ENCODE assay signal across 9 cellular contexts in genomic region chr17:44111777-44112176, GRCh38. TPM values are rescaled to one million over a fixed set of nuclear protein-coding genes. Genes with fewer than 3 reads are reported as not detected.
DNase-seq lines count a peak whose midpoint lies in the region; ATAC-seq and TF ChIP-seq lines count a peak whose summit lies in the region.
"Had no signal": no experiment of that assay in that cellular context is flagged by ENCODE, and none has a peak within 500 bp of the region (broad histone marks: within the 10 kb centered on the region; RNA-seq: fewer than 3 reads in every experiment).

No MANE protein-coding gene starts in this region.

- CTCF ChIA-PET in IMR-90 (lab: Yijun Ruan, JAX): no interaction called here

- no peak overlapping the region for H2BK5ac ChIP-seq in IMR-90 (ENCODE audit: low read depth, low read length, poor library complexity, severe bottlenecking)

- H3K36me3 ChIP-seq in BLaER1 (peaks cover 50% of the 10 kb centered on the region), IMR-90 (ENCODE audit: control insufficient read depth, insufficient read depth, low read length) (peaks cover 2% of the 10 kb centered on the region; the same call in 1 of the 2 replicates)

- peak overlapping the region; percentile 80 for H2AFZ ChIP-seq in IMR-90 (replicated peaks; ENCODE audit: low read length, poor library complexity)

- H2AK5ac ChIP-seq in IMR-90 (ENCODE audit: low read depth, low read length): peak overlapping the region; percentile 94

- H3K4me2 ChIP-seq in BLaER1 (peak overlapping the region; percentile 99), IMR-90 (ENCODE audit: low read depth, low read length) (no peak overlapping the region)

- H4K20me1 ChIP-seq in BLaER1 (peaks cover 90% of the 10 kb centered on the region), IMR-90 (ENCODE audit: insufficient read depth, low read length) (peaks cover 25% of the 10 kb centered on the region)

- no peaks in the 10 kb centered on the region for H3K27me3 Mint-ChIP-seq in osteocyte (ENCODE audit: unreplicated experiment)

- no peak overlapping the region for H3K4me3 Mint-ChIP-seq in osteocyte (ENCODE audit: unreplicated experiment)

- H3K9me3 ChIP-seq in BLaER1: no peaks in the 10 kb centered on the region
- H3K9me3 ChIP-seq in IMR-90 (ENCODE audit: control insufficient read depth, insufficient read depth, low read length): no peaks in the 10 kb centered on the region
- H3K9me3 ChIP-seq: SJSA1 had no signal

- H3K56ac ChIP-seq in IMR-90 (ENCODE audit: extremely low read depth, insufficient read depth, low read length): no peak overlapping the region

- ATAC-seq in IMR-90 (ENCODE audit: low read depth): no peak

- no peak overlapping the region for H3K18ac ChIP-seq in IMR-90 (ENCODE audit: low read depth, low read length)

- H3K14ac ChIP-seq in IMR-90 (replicated peaks; ENCODE audit: low read depth, low read length): peak overlapping the region; percentile 90

- H3K27ac ChIP-seq in BLaER1 (peak overlapping the region; percentile 88), IMR-90 (ENCODE audit: insufficient read depth, low read length) (no peak overlapping the region), coronary artery (peak overlapping the region; percentile 88 to 97)
- H3K27ac ChIP-seq: SJSA1 had no signal

- H3K9me3 Mint-ChIP-seq in osteocyte (ENCODE audit: unreplicated experiment): no peaks in the 10 kb centered on the region

- no CpG with 5 or more reads among the region's 3 CpGs for WGBS in IMR-90 (ENCODE audit: extremely low coverage in 2 of 2, insufficient read length in 1 of 2), 2 experiments

- H3K23ac ChIP-seq in IMR-90 (ENCODE audit: low read depth, low read length): peak overlapping the region; percentile 58; the same call in 1 of the 2 replicates

- H4K8ac ChIP-seq in IMR-90 (ENCODE audit: low read depth in 2 of 2, low read length in 2 of 2): peak overlapping the region in 1 of 2 experiments; percentile 65; a peak in 1 of 4 replicates

- TF ChIP-seq POLR2A in IMR-90 (IDR thresholded peaks at IDR 0.05; ENCODE audit: low read depth, low read length): no peak

- peak overlapping the region; percentile 62; the same call in 1 of the 2 replicates for H4K91ac ChIP-seq in IMR-90 (ENCODE audit: insufficient read depth, low read depth, low read length)

- H2BK120ac ChIP-seq in IMR-90 (ENCODE audit: low read depth, low read length): peak overlapping the region; percentile 76

- H3K27ac Mint-ChIP-seq in osteocyte (ENCODE audit: unreplicated experiment): peak overlapping the region; percentile 18

- TF ChIP-seq CTCF in IMR-90 (conservative IDR thresholded peaks at IDR 0.05; ENCODE audit: low read depth, low read length) (no peak), coronary artery (IDR thresholded peaks at IDR 0.05) (no peak), osteocyte (IDR thresholded peaks at IDR 0.05) (no peak), GM13977 (IDR thresholded peaks at IDR 0.05; ENCODE audit: extremely low read depth, insufficient read depth, missing control alignments) (no peak)

- no peak overlapping the region for H4K5ac ChIP-seq in IMR-90 (ENCODE audit: low read depth, low read length)

- no peaks in the 10 kb centered on the region for H3K27me3 ChIP-seq in BLaER1
- no peaks in the 10 kb centered on the region for H3K27me3 ChIP-seq in IMR-90 (ENCODE audit: control insufficient read depth, insufficient read depth, low read length)
- H3K27me3 ChIP-seq: SJSA1 had no signal

- H3K4me3 ChIP-seq in BLaER1 (peak overlapping the region; percentile 73), IMR-90 (ENCODE audit: insufficient read depth, low read depth, low read length) (no peak overlapping the region), coronary artery (peak overlapping the region; percentile 40)

- BruUV-seq in IMR-90 (replicated peaks; lab: Mats Ljungman, UMichigan): no TSS peak

- TF ChIP-seq RAD21 in IMR-90 (IDR thresholded peaks at IDR 0.05; ENCODE audit: low read length): no peak

- H3K4me1 Mint-ChIP-seq in osteocyte (ENCODE audit: unreplicated experiment): peaks cover 44% of the 10 kb centered on the region

- H2BK15ac ChIP-seq in IMR-90 (ENCODE audit: low read depth, low read length): peak overlapping the region; percentile 71; the same call in 1 of the 3 replicates

- H2BK20ac ChIP-seq in IMR-90 (ENCODE audit: low read depth, low read length): peak overlapping the region; percentile 48

- H3K36me3 Mint-ChIP-seq in osteocyte (ENCODE audit: unreplicated experiment): peaks cover 10% of the 10 kb centered on the region

- H3K4ac ChIP-seq in IMR-90 (ENCODE audit: low read depth, low read length): peak overlapping the region; percentile 89

- H3K9me1 ChIP-seq in IMR-90 (ENCODE audit: insufficient read depth, low read length): peaks cover 25% of the 10 kb centered on the region

- in situ Hi-C loops in IMR-90 (cut with MboI; ENCODE audit: low sequenced_read_pairs) (no loop called here), GM13977 (cut with MboI; ENCODE audit: low pct_unique_long_range_greater_than_20kb, low sequenced_read_pairs, unreplicated experiment) (no loop called here)

- POLR2A ChIA-PET in IMR-90 (lab: Charles Lee; ENCODE audit: unreplicated experiment): no interaction called here

- intact Hi-C loops in IMR-90 (cut with micrococcal nuclease): no loop called here

- dilution Hi-C loops in IMR-90 (cut with HindIII; ENCODE audit: low sequenced_read_pairs, unreplicated experiment): no loop called here

- peaks cover 11 to 86% of the 10 kb centered on the region in 2 experiments for H3K79me1 ChIP-seq in IMR-90 (ENCODE audit: low read depth in 1 of 2, low read length in 2 of 2)

- H3K9ac ChIP-seq in BLaER1 (peak overlapping the region; percentile 85), IMR-90 (ENCODE audit: low read depth, low read length) (no peak overlapping the region)

- H3K4me1 ChIP-seq in BLaER1 (peaks cover 97% of the 10 kb centered on the region), IMR-90 (ENCODE audit: control insufficient read depth, insufficient read depth, low read length) (peaks cover 39% of the 10 kb centered on the region)

- DNase-seq in IMR-90: no peak
- no peak for DNase-seq in coronary artery (ENCODE audit: low spot score)
- DNase-seq in osteocyte (ENCODE audit: extremely low spot score, unreplicated experiment): no peak
- DNase-seq in NCI-H526 (lab: John Stamatoyannopoulos, UW): no peak
- DNase-seq in GM19240 (ENCODE audit: insufficient read length, low spot score): no peak
- no peak for DNase-seq in activated CD4-positive, CD25-positive, alpha-beta regulatory T cell treated with anti-CD3 and anti-CD28 coated beads, Interleukin-2, amount 50 U/mL, for 72 hours
- DNase-seq in GM13977 (ENCODE audit: low spot score): no peak

- H2AK9ac ChIP-seq in IMR-90 (replicated peaks; ENCODE audit: low read depth, low read length, poor library complexity): peak overlapping the region; percentile 86

TF ChIP-seq in IMR-90, 13 proteins besides CTCF, POLR2A, EP300 and RAD21 (continues in another document):
- TF ChIP-seq MXI1 (IDR thresholded peaks at IDR 0.05; ENCODE audit: borderline replicate concordance, low read depth, low read length) (no peak), FOS (IDR thresholded peaks at IDR 0.05; ENCODE audit: low read depth, low read length) (no peak), MAFK (IDR thresholded peaks at IDR 0.05; ENCODE audit: low read depth, low read length) (no peak), MAZ (IDR thresholded peaks at IDR 0.05; ENCODE audit: borderline replicate concordance, low read depth, low read length) (no peak), USF2 (IDR thresholded peaks at IDR 0.05; ENCODE audit: low read depth, low read length) (no peak), RCOR1 (IDR thresholded peaks at IDR 0.05; ENCODE audit: insufficient replicate concordance, low read length) (no peak), CEBPB (IDR thresholded peaks at IDR 0.05; ENCODE audit: low read depth, low read length) (no peak), NFE2L2 (IDR thresholded peaks at IDR 0.05; ENCODE audit: low read depth, low read length) (no peak)

RNA-seq across cellular contexts. Expression of gene HDAC5, which starts 11.7 kb away (rescaled TPM):
- 61.3 and 71.4 TPM in 2 replicates for total RNA-seq in IMR-90 (2012; rRNA removed)
- polyA plus RNA-seq in IMR-90 (2012; rRNA removed): 47.0 and 50.0 TPM in 2 replicates
- polyA plus RNA-seq in IMR-90 (2012; cell fraction: cytosol; rRNA removed): 21.2 and 58.0 TPM in 2 replicates
- polyA plus RNA-seq in IMR-90 (2012; cell fraction: nucleus; rRNA removed; ENCODE audit: low replicate concordance): 87.7 and 169 TPM in 2 replicates
- total RNA-seq in osteocyte: 42.0 and 44.4 TPM in 2 replicates

RNA-seq across cellular contexts. Expression of gene HROB, which starts 30.0 kb away (rescaled TPM):
- 2.8 and 3.2 TPM in 2 replicates for total RNA-seq in IMR-90 (2012; rRNA removed)
- polyA plus RNA-seq in IMR-90 (2012; rRNA removed): 4.0 and 4.4 TPM in 2 replicates
- polyA plus RNA-seq in IMR-90 (2012; cell fraction: cytosol; rRNA removed): 1.8 TPM in 2 replicates
- 6.9 and 8.0 TPM in 2 replicates for polyA plus RNA-seq in IMR-90 (2012; cell fraction: nucleus; rRNA removed; ENCODE audit: low replicate concordance)
- total RNA-seq in osteocyte: 2.2 and 2.3 TPM in 2 replicates

RNA-seq across cellular contexts. Expression of gene G6PC3, which starts 41.2 kb away (rescaled TPM):
- total RNA-seq in IMR-90 (2012; rRNA removed): 19.4 and 20.4 TPM in 2 replicates
- 107 and 127 TPM in 2 replicates for polyA plus RNA-seq in IMR-90 (2012; rRNA removed)
- polyA plus RNA-seq in IMR-90 (2012; cell fraction: cytosol; rRNA removed): 87.5 and 210 TPM in 2 replicates
- polyA plus RNA-seq in IMR-90 (2012; cell fraction: nucleus; rRNA removed; ENCODE audit: low replicate concordance): 49.2 and 86.8 TPM in 2 replicates
- 60.3 TPM in 2 replicates for total RNA-seq in osteocyte

RNA-seq across cellular contexts. Expression of gene LSM12, which starts 45.3 kb away (rescaled TPM):
- total RNA-seq in IMR-90 (2012; rRNA removed): 41.0 and 50.3 TPM in 2 replicates
- polyA plus RNA-seq in IMR-90 (2012; rRNA removed): 37.6 and 38.0 TPM in 2 replicates
- polyA plus RNA-seq in IMR-90 (2012; cell fraction: cytosol; rRNA removed): 20.3 and 21.4 TPM in 2 replicates
- polyA plus RNA-seq in IMR-90 (2012; cell fraction: nucleus; rRNA removed; ENCODE audit: low replicate concordance): 8.8 and 29.9 TPM in 2 replicates
- 49.3 and 49.5 TPM in 2 replicates for total RNA-seq in osteocyte

RNA-seq across cellular contexts. Expression of gene ASB16, which starts 58.7 kb away (rescaled TPM):
- total RNA-seq in IMR-90 (2012; rRNA removed) (not detected in 2 replicates), osteocyte (not detected in 2 replicates)
- polyA plus RNA-seq in IMR-90 (2012; rRNA removed): 0.05 and 0.06 TPM in 2 replicates
- polyA plus RNA-seq in IMR-90 (2012; cell fraction: cytosol; rRNA removed): 0.04 and 0.13 TPM in 2 replicates
- polyA plus RNA-seq in IMR-90 (2012; cell fraction: nucleus; rRNA removed; ENCODE audit: low replicate concordance): 0.15 and 0.34 TPM in 2 replicates
- total RNA-seq: SJSA1 had no signal
